Comparison of ENCODE assay signal across 1 cellular context in genomic region chr2:146228659-146229058, GRCh38.
TF ChIP-seq lines count a peak whose summit lies in the region.

No MANE protein-coding gene starts in this region.

TF ChIP-seq in GM12878, 131 proteins besides CTCF, POLR2A, EP300 and RAD21 (continued from another document):
- no peak for TF ChIP-seq ZBTB4 (CRISPR knock-in tag; IDR thresholded peaks at IDR 0.05)
- peak; percentile 87 for TF ChIP-seq SPI1 (IDR thresholded peaks at IDR 0.05; ENCODE audit: borderline replicate concordance, insufficient read depth, low read depth, low read length)
- peak; percentile 87; the same call in 1 of the 2 replicates for TF ChIP-seq GATAD2B (conservative IDR thresholded peaks at IDR 0.05; ENCODE audit: low read depth)
- peak; percentile 24; the same call in 1 of the 2 replicates for TF ChIP-seq RELB (IDR thresholded peaks at IDR 0.05; ENCODE audit: low read depth)
- TF ChIP-seq YBX1 (IDR thresholded peaks at IDR 0.05), result no peak
- peak; percentile 83 for TF ChIP-seq IRF4 (IDR thresholded peaks at IDR 0.05; ENCODE audit: low read depth, low read length)
- TF ChIP-seq SMC3 (IDR thresholded peaks at IDR 0.05; ENCODE audit: borderline replicate concordance, low read length), result no peak
- no peak for TF ChIP-seq KLF5 (IDR thresholded peaks at IDR 0.05; ENCODE audit: partially characterized antibody)
- peak in 1 of 2 experiments; percentile 86; a peak in 2 of 4 replicates for TF ChIP-seq ETV6 (conservative IDR thresholded peaks at IDR 0.05 in 1 of 2, IDR thresholded peaks at IDR 0.05 in 1 of 2; ENCODE audit: borderline replicate concordance in 1 of 2, low read depth in 1 of 2)
- peak; percentile 61 for TF ChIP-seq MLLT1 (IDR thresholded peaks at IDR 0.05)
- peak; percentile 98 for TF ChIP-seq IKZF2 (IDR thresholded peaks at IDR 0.05)
- TF ChIP-seq CBFB (IDR thresholded peaks at IDR 0.05; ENCODE audit: low read depth), result peak; percentile 44; the same call in 1 of the 2 replicates
- peak; percentile 76; the same call in 1 of the 2 replicates for TF ChIP-seq ZNF217 (IDR thresholded peaks at IDR 0.05)
- TF ChIP-seq SKIL (IDR thresholded peaks at IDR 0.05; ENCODE audit: low read depth, poor library complexity, severe bottlenecking), result peak; percentile 67
- 0 out of 3 replicates have a peak, but pooled peaks have one; percentile 17 for TF ChIP-seq POU2F2 (IDR thresholded peaks at IDR 0.05; ENCODE audit: borderline replicate concordance, low read depth, low read length)
- TF ChIP-seq TARDBP (IDR thresholded peaks at IDR 0.05; ENCODE audit: borderline replicate concordance), result no peak
- TF ChIP-seq BCL11A (IDR thresholded peaks at IDR 0.05; ENCODE audit: low read depth, low read length), result peak; percentile 94
- peak; percentile 74 for TF ChIP-seq ATF7 (IDR thresholded peaks at IDR 0.05; ENCODE audit: low read depth)
- TF ChIP-seq SIN3A (IDR thresholded peaks at IDR 0.05; ENCODE audit: low read depth, low read length), result no peak
- TF ChIP-seq ESRRA (IDR thresholded peaks at IDR 0.05; ENCODE audit: low read length), result no peak
- peak; percentile 42; the same call in 1 of the 2 replicates for TF ChIP-seq PKNOX1 (IDR thresholded peaks at IDR 0.05)
- peak; percentile 57; the same call in 1 of the 2 replicates for TF ChIP-seq NBN (IDR thresholded peaks at IDR 0.05)
- TF ChIP-seq SP1 (IDR thresholded peaks at IDR 0.05; ENCODE audit: low read depth, low read length), result no peak
- TF ChIP-seq EZH2 (IDR thresholded peaks at IDR 0.05; ENCODE audit: borderline replicate concordance, control insufficient read depth, low read depth, low read length), result no peak
- TF ChIP-seq SMAD5 (IDR thresholded peaks at IDR 0.05; ENCODE audit: low read depth), result no peak
- peak; percentile 97 for TF ChIP-seq DPF2 (IDR thresholded peaks at IDR 0.05)
- TF ChIP-seq BCL3 (IDR thresholded peaks at IDR 0.05; ENCODE audit: borderline replicate concordance, insufficient read depth, low read depth, low read length, poor library complexity, severe bottlenecking), result peak; percentile 44
